ENCODE assay signal across 25 cellular contexts in the genomic region with DNA sequence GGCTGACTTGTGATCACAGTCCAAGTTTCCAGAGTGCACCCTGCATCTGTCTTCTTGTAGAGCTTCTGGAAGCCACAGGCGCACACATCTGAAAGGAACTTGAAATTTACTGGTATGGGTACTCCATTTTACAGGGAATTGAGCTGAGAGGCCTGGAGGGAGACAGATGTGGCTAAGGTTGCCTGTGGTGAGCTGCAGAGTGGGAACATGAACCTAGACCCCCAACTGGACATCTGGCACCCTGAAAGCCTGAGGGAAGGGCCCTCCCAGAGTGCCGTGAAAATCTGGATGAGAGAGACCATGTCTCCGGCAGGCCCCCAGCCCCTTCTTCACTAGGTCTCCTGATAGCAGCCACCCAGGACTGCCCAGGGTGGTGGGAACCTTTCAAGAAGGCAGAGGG. TPM values are rescaled to one million over a fixed set of nuclear protein-coding genes. Genes with fewer than 3 reads are reported as not detected.
"Had no signal": no experiment of that assay in that cellular context is flagged by ENCODE, and none has a peak within 500 bp of the region (broad histone marks: within the 10 kb centered on the region; RNA-seq: fewer than 3 reads in every experiment).

No MANE protein-coding gene starts in this region.

- H3K4me3 Mint-ChIP-seq: activated CD8-positive, alpha-beta T cell treated with anti-CD3 and anti-CD28 coated beads for 36 hours; activated naive CD4-positive, alpha-beta T cell treated with anti-CD3 and anti-CD28 coated beads, Interleukin-2, amount 10 ng/mL, durations not matched to agents 7 days and 5 days; activated naive CD8-positive, alpha-beta T cell treated with anti-CD3 and anti-CD28 coated beads for 36 hours; activated T-cell treated with anti-CD3 and anti-CD28 coated beads, Interleukin-2, amount 50 U/mL, for 72 hours; T-helper 1 cell treated with Interleukin-12 subunit alpha and Interleukin-12 subunit beta and Interleukin-4 antibody, amounts not matched to agents 30 μg/mL and 1 μg/mL, for 36 hours had no signal

- ATAC-seq: activated CD4-positive, CD25-positive, alpha-beta regulatory T cell treated with anti-CD3 and anti-CD28 coated beads, Interleukin-2, amount 50 U/mL, for 24 hours; activated CD8-positive, alpha-beta T cell treated with anti-CD3 and anti-CD28 coated beads for 36 hours; activated T-cell treated with anti-CD3 and anti-CD28 coated beads, Interleukin-2, amount 50 U/mL, for 72 hours; PC-3 had no signal

- H3K9ac ChIP-seq: KMS-11 had no signal

- H3K27me3 ChIP-seq: breast epithelium had no signal

- H3K9me3 Mint-ChIP-seq: activated CD8-positive, alpha-beta T cell treated with anti-CD3 and anti-CD28 coated beads for 36 hours; activated naive CD4-positive, alpha-beta T cell treated with anti-CD3 and anti-CD28 coated beads, Interleukin-2, amount 10 ng/mL, durations not matched to agents 7 days and 5 days; activated naive CD8-positive, alpha-beta T cell treated with anti-CD3 and anti-CD28 coated beads for 36 hours; activated T-cell treated with anti-CD3 and anti-CD28 coated beads, Interleukin-2, amount 50 U/mL, for 72 hours; activated T-helper 2 cell treated with anti-CD3 and anti-CD28 coated beads, Interferon-gamma antibody, Interleukin-2, Interleukin-4, amounts not matched to agents 10 μg/mL and 5 μg/mL and 100 μg/mL, durations not matched to agents 14 hours and 24 hours and 36 hours; T-helper 1 cell treated with Interleukin-12 subunit alpha and Interleukin-12 subunit beta and Interleukin-4 antibody, amounts not matched to agents 30 μg/mL and 1 μg/mL, for 36 hours had no signal

- H3K4me1 ChIP-seq: breast epithelium had no signal

- H3K27ac ChIP-seq: KMS-11 had no signal

- H3K27ac Mint-ChIP-seq: activated CD8-positive, alpha-beta T cell treated with anti-CD3 and anti-CD28 coated beads for 36 hours; activated naive CD4-positive, alpha-beta T cell treated with anti-CD3 and anti-CD28 coated beads, Interleukin-2, amount 10 ng/mL, durations not matched to agents 7 days and 5 days; activated naive CD8-positive, alpha-beta T cell treated with anti-CD3 and anti-CD28 coated beads for 36 hours; activated T-cell treated with anti-CD3 and anti-CD28 coated beads, Interleukin-2, amount 50 U/mL, for 72 hours; activated T-helper 2 cell treated with anti-CD3 and anti-CD28 coated beads, Interferon-gamma antibody, Interleukin-2, Interleukin-4, amounts not matched to agents 10 μg/mL and 5 μg/mL and 100 μg/mL, durations not matched to agents 14 hours and 24 hours and 36 hours; T-helper 1 cell treated with Interleukin-12 subunit alpha and Interleukin-12 subunit beta and Interleukin-4 antibody, amounts not matched to agents 30 μg/mL and 1 μg/mL, for 36 hours had no signal

- H3K4me3 ChIP-seq: breast epithelium had no signal

- H3K36me3 ChIP-seq: breast epithelium had no signal

- H3K9me3 ChIP-seq: breast epithelium had no signal

- H3K27me3 Mint-ChIP-seq: activated CD8-positive, alpha-beta T cell treated with anti-CD3 and anti-CD28 coated beads for 36 hours; activated naive CD8-positive, alpha-beta T cell treated with anti-CD3 and anti-CD28 coated beads for 36 hours had no signal

- H3K4me2 ChIP-seq: KMS-11 had no signal

- DNase-seq: activated CD4-positive, alpha-beta T cell treated with anti-CD3 and anti-CD28 coated beads for 4 hours; activated CD8-positive, alpha-beta memory T cell treated with anti-CD3 and anti-CD28 coated beads, Interleukin-2, amount 50 U/mL, for 4 hours; activated CD8-positive, alpha-beta T cell treated with anti-CD3 and anti-CD28 coated beads for 36 hours; activated gamma-delta T cell treated with Interleukin-2 at 50 U/mL for 16 hours; activated naive CD4-positive, alpha-beta T cell treated with anti-CD3 and anti-CD28 coated beads, Interleukin-2, amount 10 ng/mL, durations not matched to agents 7 days and 5 days; activated naive CD8-positive, alpha-beta T cell treated with anti-CD3 and anti-CD28 coated beads for 36 hours; activated T-cell treated with anti-CD3 and anti-CD28 coated beads, Interleukin-2, amount 50 U/mL, for 72 hours; anterior cingulate cortex; central memory CD4-positive, alpha-beta T cell; NCI-H1092; NCI-H1417; NCI-H1694 treated with DMSO at 0.1 percent for 48 hours; NCI-H2029 treated with DMSO at 0.1 percent for 48 hours; NCI-H345; NCI-H510A; NCI-H526 treated with DMSO at 0.1 percent for 48 hours; NCI-H82; PC-3; SHP77 treated with DMSO at 0.1 percent for 48 hours had no signal

- H3K36me3 Mint-ChIP-seq: activated naive CD4-positive, alpha-beta T cell treated with anti-CD3 and anti-CD28 coated beads, Interleukin-2, amount 10 ng/mL, durations not matched to agents 7 days and 5 days; activated naive CD8-positive, alpha-beta T cell treated with anti-CD3 and anti-CD28 coated beads for 36 hours had no signal

RNA-seq across cellular contexts. Expression of gene SOX10, which starts 22.6 kb away (rescaled TPM):
- total RNA-seq: activated CD8-positive, alpha-beta T cell treated with anti-CD3 and anti-CD28 coated beads for 36 hours; activated naive CD8-positive, alpha-beta T cell treated with anti-CD3 and anti-CD28 coated beads for 36 hours; activated T-cell treated with anti-CD3 and anti-CD28 coated beads, Interleukin-2, amount 50 U/mL, for 72 hours; activated T-helper 2 cell treated with anti-CD3 and anti-CD28 coated beads, Interferon-gamma antibody, Interleukin-2, Interleukin-4, amounts not matched to agents 10 μg/mL and 5 μg/mL and 100 μg/mL, durations not matched to agents 14 hours and 24 hours and 36 hours; MCF 10A had no signal

RNA-seq across cellular contexts. Expression of gene C22orf23, which starts 53.5 kb away (rescaled TPM):
- total RNA-seq: activated CD8-positive, alpha-beta T cell treated with anti-CD3 and anti-CD28 coated beads for 36 hours; activated T-helper 2 cell treated with anti-CD3 and anti-CD28 coated beads, Interferon-gamma antibody, Interleukin-2, Interleukin-4, amounts not matched to agents 10 μg/mL and 5 μg/mL and 100 μg/mL, durations not matched to agents 14 hours and 24 hours and 36 hours; MCF 10A had no signal
